Comparison of ENCODE assay signal across 8 cellular contexts in the genomic region with DNA sequence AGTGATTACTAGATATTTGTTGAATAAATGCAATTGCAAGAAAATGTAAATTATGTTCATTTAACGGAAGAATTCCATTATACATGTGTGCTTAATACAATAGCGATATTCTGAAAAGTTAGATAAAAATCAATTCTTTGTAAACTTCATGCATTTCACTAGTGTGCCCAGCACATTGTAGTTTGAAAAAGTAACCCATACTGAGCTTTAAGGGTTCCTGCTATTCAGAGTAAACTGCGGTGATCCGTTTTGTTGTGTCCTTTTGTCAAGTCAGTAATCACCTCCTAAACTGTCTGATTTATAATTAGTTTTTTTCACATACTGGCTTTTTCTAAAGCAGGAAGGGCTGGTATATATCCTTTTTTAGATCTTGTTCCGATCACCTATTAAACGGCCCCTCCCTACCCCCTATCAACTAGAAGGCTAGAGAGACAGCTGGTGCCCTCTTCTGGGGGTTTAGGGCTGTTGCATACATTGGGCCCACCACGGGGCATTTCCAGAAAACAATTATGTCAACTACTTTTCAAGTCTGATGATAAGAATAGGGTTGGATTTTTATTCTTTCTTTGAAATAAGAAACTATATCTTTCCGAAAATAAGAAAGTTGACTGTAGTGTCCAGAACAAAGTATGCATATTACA. TPM values are rescaled to one million over a fixed set of nuclear protein-coding genes. Genes with fewer than 3 reads are reported as not detected.
DNase-seq lines count a peak whose midpoint lies in the region; ATAC-seq and TF ChIP-seq lines count a peak whose summit lies in the region.

No MANE protein-coding gene starts in this region.

- no peak for ATAC-seq in thoracic aorta (ENCODE audit: insufficient number of reproducible peaks, low FRiP score, low read depth)
- no peak for ATAC-seq in HG02763 (IDR thresholded peaks at IDR 0.05; ENCODE audit: unreplicated experiment)

- H3K27me3 ChIP-seq in thoracic aorta (replicated peaks; ENCODE audit: insufficient read depth): no peaks in the 10 kb centered on the region

- TF ChIP-seq CTCF in VCaP (conservative IDR thresholded peaks at IDR 0.05) (peak; percentile 66), thoracic aorta (IDR thresholded peaks at IDR 0.05) (peak; percentile 40)

- no peak overlapping the region for H3K4me3 ChIP-seq in thoracic aorta

- H3K27ac ChIP-seq in VCaP: no peak overlapping the region
- no peak overlapping the region for H3K27ac ChIP-seq in thoracic aorta

- DNase-seq in NCI-H82 (lab: John Stamatoyannopoulos, UW) (peak; percentile 63), NCI-H82 treated with DMSO at 0.1 percent for 48 hours (lab: John Stamatoyannopoulos, UW; ENCODE audit: unreplicated experiment) (no peak), HT-29 (ENCODE audit: low spot score) (peak; percentile 81), hepatic stellate cell (ENCODE audit: low spot score) (peak; percentile 22), thoracic aorta (ENCODE audit: low spot score) (no peak), NCI-H128 (lab: John Stamatoyannopoulos, UW; ENCODE audit: unreplicated experiment) (no peak)

- no peaks in the 10 kb centered on the region for H3K4me1 ChIP-seq in thoracic aorta (ENCODE audit: control insufficient read depth in 1 of 2, low read depth in 2 of 2)

- no peaks in the 10 kb centered on the region for H3K9me3 ChIP-seq in thoracic aorta

- H3K36me3 ChIP-seq in thoracic aorta: no peaks in the 10 kb centered on the region

RNA-seq across cellular contexts. Expression of gene BMP15, which starts 7.0 kb away (rescaled TPM):
- total RNA-seq in HT-29 (2014; rRNA removed; shearing (Covaris generic)): not detected in 2 replicates
- not detected for total RNA-seq in thoracic aorta

Comparison
In these comparisons a context has a peak if more than half of its experiments do, and no peak if none do; other contexts are left out.
1. DNase-seq: peak in NCI-H82 (single experiment), HT-29 (single experiment) and hepatic stellate cell (single experiment); none in NCI-H82 treated with DMSO at 0.1 percent for 48 hours (single experiment), thoracic aorta (single experiment) and NCI-H128 (single experiment).